Comparison of ENCODE assay signal across 16 cellular contexts in the genomic region with DNA sequence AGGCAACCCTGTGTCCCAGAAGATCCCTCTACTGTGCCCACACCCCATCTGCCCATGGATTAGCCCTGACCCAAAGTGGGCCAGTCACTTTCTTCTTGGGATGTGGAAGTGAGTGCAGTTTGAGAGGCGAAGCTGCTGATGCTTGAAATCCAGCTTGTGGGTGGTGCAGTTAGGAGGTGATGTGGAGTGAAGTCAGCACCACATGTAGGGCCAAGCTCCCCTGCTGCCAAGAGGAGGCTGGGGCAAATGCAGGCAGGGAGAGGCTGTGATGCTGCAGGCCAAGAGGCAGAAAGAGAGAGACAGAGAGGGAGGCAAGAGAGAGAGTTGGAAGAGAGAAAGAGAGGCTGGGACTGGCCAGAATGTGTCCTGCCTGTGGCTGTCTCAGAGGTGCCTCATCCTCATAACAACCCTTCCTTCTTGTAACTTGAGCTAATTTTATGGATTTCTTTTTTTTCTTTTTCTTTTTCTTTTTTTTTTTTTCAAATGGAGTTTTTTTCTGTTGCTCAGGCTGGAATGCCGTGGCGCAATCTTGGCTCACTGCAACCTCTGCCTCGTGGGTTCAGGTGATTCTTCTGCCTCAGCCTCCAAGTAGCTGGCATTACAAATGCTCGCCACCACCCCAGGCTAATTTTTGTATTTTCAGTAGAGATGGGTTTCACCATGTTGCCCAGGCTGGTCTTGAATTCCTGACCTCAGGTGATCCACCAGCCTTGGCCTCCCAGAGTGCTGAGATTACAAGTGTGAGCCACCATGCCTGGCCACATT. TPM values are rescaled to one million over a fixed set of nuclear protein-coding genes. Genes with fewer than 3 reads are reported as not detected.
DNase-seq lines count a peak whose midpoint lies in the region; ATAC-seq, FAIRE-seq and TF ChIP-seq lines count a peak whose summit lies in the region.
"Had no signal": no experiment of that assay in that cellular context is flagged by ENCODE, and none has a peak within 500 bp of the region (broad histone marks: within the 10 kb centered on the region; RNA-seq: fewer than 3 reads in every experiment).

No MANE protein-coding gene starts in this region.

- no peaks in the 10 kb centered on the region for H3K9me2 ChIP-seq in PC-3 (replicated peaks; ENCODE audit: low read length)

- no peaks in the 10 kb centered on the region for H4K20me1 ChIP-seq in PC-3 (ENCODE audit: low read length)

- H3F3A ChIP-seq in PC-3 (ENCODE audit: low read length, unreplicated experiment) = no peaks in the 10 kb centered on the region

- POLR2A ChIA-PET in activated CD8-positive, alpha-beta T cell treated with anti-CD3 and anti-CD28 coated beads, Interleukin-2, amount 10 ng/mL, durations not matched to agents 7 days and 5 days (lab: Charles Lee) = interaction anchor here (1.0 to 1.5 kb wide), 3 partner anchors 13 to 36 kb away, joined by 3 to 4 read pairs (median 3); no protein-coding TSS in a partner anchor
- POLR2A ChIA-PET in PC-3 (lab: Charles Lee; ENCODE audit: unreplicated experiment) = no interaction called here

- CTCF ChIA-PET in activated CD8-positive, alpha-beta T cell treated with anti-CD3 and anti-CD28 coated beads, Interleukin-2, amount 10 ng/mL, durations not matched to agents 7 days and 5 days (lab: Charles Lee) = interaction anchor here (1.2 to 2.1 kb wide), 4 partner anchors 9 to 37 kb away, joined by 3 to 13 read pairs (median 4); no protein-coding TSS in a partner anchor
- CTCF ChIA-PET in PC-3 (lab: Charles Lee) = no interaction called here

- no peaks in the 10 kb centered on the region for H3K27me3 ChIP-seq in PC-3 (ENCODE audit: low read length)
- H3K27me3 ChIP-seq: pancreas, vagina had no signal

- TF ChIP-seq CTCF in AG09309 (IDR thresholded peaks at IDR 0.05; ENCODE audit: control insufficient read depth, insufficient read depth, low read depth, low read length, missing control alignments) = no peak
- TF ChIP-seq CTCF in PC-3 (conservative IDR thresholded peaks at IDR 0.05; ENCODE audit: low read depth, low read length) = no peak

- H3K27me3 Mint-ChIP-seq in activated CD8-positive, alpha-beta T cell treated with anti-CD3 and anti-CD28 coated beads, Interleukin-2, amount 10 ng/mL, durations not matched to agents 7 days and 5 days (ENCODE audit: low read depth) = no peaks in the 10 kb centered on the region
- H3K27me3 Mint-ChIP-seq: activated CD4-positive, alpha-beta T cell treated with anti-CD3 and anti-CD28 coated beads for 36 hours; IgD-negative memory B cell had no signal

- H3K9me3 ChIP-seq in PC-3 (ENCODE audit: low read length) = 0 out of 2 replicates have a peak, but pooled peaks cover 6% of the 10 kb centered on the region
- H3K9me3 ChIP-seq: pancreas, vagina had no signal

- peaks cover 29% of the 10 kb centered on the region for H3K36me3 Mint-ChIP-seq in activated CD8-positive, alpha-beta T cell treated with anti-CD3 and anti-CD28 coated beads, Interleukin-2, amount 10 ng/mL, durations not matched to agents 7 days and 5 days (ENCODE audit: low read depth)

- no peaks in the 10 kb centered on the region for H3K36me3 ChIP-seq in PC-3 (ENCODE audit: low read depth, low read length)
- H3K36me3 ChIP-seq: pancreas, vagina had no signal

- H3K4me2 ChIP-seq in PC-3 (ENCODE audit: low read length) = no peak overlapping the region
- H3K4me2 ChIP-seq: smooth muscle cell had no signal

- no peak overlapping the region for H2AFZ ChIP-seq in PC-3 (ENCODE audit: low read length)

- H3K4me1 ChIP-seq in PC-3 (ENCODE audit: insufficient read depth, low read length) = peaks cover 19% of the 10 kb centered on the region
- H3K4me1 ChIP-seq: pancreas, vagina had no signal

- intact Hi-C loops in PC-3 (cut with micrococcal nuclease) = no loop called here

- peaks cover 8% of the 10 kb centered on the region for H3K9me3 Mint-ChIP-seq in activated CD8-positive, alpha-beta T cell treated with anti-CD3 and anti-CD28 coated beads, Interleukin-2, amount 10 ng/mL, durations not matched to agents 7 days and 5 days (ENCODE audit: insufficient read depth)

- BruUV-seq in PC-3 (replicated peaks; lab: Mats Ljungman, UMichigan) = no TSS peak

- H3K9ac ChIP-seq in PC-3 (ENCODE audit: low read length) = no peak overlapping the region

- H3K4me1 Mint-ChIP-seq in activated CD8-positive, alpha-beta T cell treated with anti-CD3 and anti-CD28 coated beads, Interleukin-2, amount 10 ng/mL, durations not matched to agents 7 days and 5 days (ENCODE audit: low read depth) = peaks cover 66% of the 10 kb centered on the region

- H3K4me3 ChIP-seq in AG09309 (ENCODE audit: control insufficient read depth, low read depth, low read length) = no peak overlapping the region
- no peak overlapping the region for H3K4me3 ChIP-seq in PC-3 (ENCODE audit: low read length)
- H3K4me3 ChIP-seq: pancreas, smooth muscle cell, vagina had no signal

- H3K4me3 Mint-ChIP-seq in activated CD8-positive, alpha-beta T cell treated with anti-CD3 and anti-CD28 coated beads, Interleukin-2, amount 10 ng/mL, durations not matched to agents 7 days and 5 days = no peak overlapping the region
- H3K4me3 Mint-ChIP-seq: activated CD4-positive, alpha-beta T cell treated with anti-CD3 and anti-CD28 coated beads for 36 hours; IgD-negative memory B cell had no signal

- peak overlapping the region; percentile 77 for H3K27ac Mint-ChIP-seq in activated CD8-positive, alpha-beta T cell treated with anti-CD3 and anti-CD28 coated beads, Interleukin-2, amount 10 ng/mL, durations not matched to agents 7 days and 5 days
- H3K27ac Mint-ChIP-seq: activated CD4-positive, alpha-beta T cell treated with anti-CD3 and anti-CD28 coated beads for 36 hours; IgD-negative memory B cell had no signal

- FAIRE-seq in frontal cortex (lab: Jason Lieb, UNC) = no peak
- FAIRE-seq: H1, pancreas had no signal

- peak; percentile 24 for DNase-seq in AG09309 (ENCODE audit: low read depth)
- DNase-seq in ELR (ENCODE audit: low read depth) = peak; percentile 62
- no peak for DNase-seq in activated CD8-positive, alpha-beta T cell treated with anti-CD3 and anti-CD28 coated beads, Interleukin-2, amount 10 ng/mL, durations not matched to agents 7 days and 5 days
- DNase-seq in fibroblast of the conjunctiva (ENCODE audit: low read depth) = peak; percentile 24
- no peak for DNase-seq in NCI-H2227 (lab: John Stamatoyannopoulos, UW; ENCODE audit: unreplicated experiment)
- DNase-seq in NCI-H2081 treated with DMSO at 0.1 percent for 48 hours (lab: John Stamatoyannopoulos, UW) = no peak
- DNase-seq in frontal cortex (ENCODE audit: low spot score in 2 of 2) = no peak
- DNase-seq in PC-3 = no peak
- DNase-seq: activated CD4-positive, alpha-beta T cell treated with anti-CD3 and anti-CD28 coated beads for 36 hours; NCI-H1092; pancreas; stimulated activated naive CD8-positive, alpha-beta T cell treated with anti-CD3 and anti-CD28 coated beads, Interleukin-15, Interleukin-2, amounts not matched to agents 100 U/mL and 50 U/mL, for 24 hours had no signal

- no peak for ATAC-seq in activated CD8-positive, alpha-beta T cell treated with anti-CD3 and anti-CD28 coated beads, Interleukin-2, amount 10 ng/mL, durations not matched to agents 7 days and 5 days
- no peak for ATAC-seq in PC-3
- ATAC-seq: activated CD4-positive, alpha-beta T cell treated with anti-CD3 and anti-CD28 coated beads for 36 hours; pancreas; stimulated activated naive CD8-positive, alpha-beta T cell treated with anti-CD3 and anti-CD28 coated beads, Interleukin-15, Interleukin-2, amounts not matched to agents 100 U/mL and 50 U/mL, for 24 hours had no signal

- H3K27ac ChIP-seq in PC-3 (ENCODE audit: low read length) = no peak overlapping the region
- H3K27ac ChIP-seq: pancreas, vagina had no signal

- no peaks in the 10 kb centered on the region for H3K79me2 ChIP-seq in PC-3 (ENCODE audit: low read length)

RNA-seq across cellular contexts. Expression of gene CAB39, which starts 35.3 kb away (rescaled TPM):
- 100 to 1,000 TPM; 175 to 178 TPM for total RNA-seq in activated CD8-positive, alpha-beta T cell treated with anti-CD3 and anti-CD28 coated beads, Interleukin-2, amount 10 ng/mL, durations not matched to agents 7 days and 5 days
- total RNA-seq in frontal cortex = 165 TPM
- 52.5 and 59.6 TPM in 2 replicates for total RNA-seq in PC-3 (2014; rRNA removed)

Comparison
In these comparisons a context has a peak if more than half of its experiments do, and no peak if none do; other contexts are left out.
1. DNase-seq: peak in AG09309 (single experiment), ELR (single experiment) and fibroblast of the conjunctiva (single experiment); none in activated CD8-positive, alpha-beta T cell treated with anti-CD3 and anti-CD28 coated beads, Interleukin-2, amount 10 ng/mL, durations not matched to agents 7 days and 5 days (single experiment), NCI-H2227 (single experiment), NCI-H2081 treated with DMSO at 0.1 percent for 48 hours (single experiment), frontal cortex (0 of 2) and PC-3 (single experiment).